In genomic region chr7:112357136-112357535, GRCh38 we compare ENCODE assay signal across 19 cellular contexts.
A peak's percentile ranks its signal among the peaks of the same experiment; 100 is the strongest.
DNase-seq lines count a peak whose midpoint lies in the region; ATAC-seq and TF ChIP-seq lines count a peak whose summit lies in the region.
"Had no signal": no experiment of that assay in that cellular context is flagged by ENCODE, and none has a peak within 500 bp of the region (broad histone marks: within the 10 kb centered on the region; RNA-seq: fewer than 3 reads in every experiment).

No MANE protein-coding gene starts in this region.

- H3K4me3 ChIP-seq in BE2C (ENCODE audit: low read depth, low read length) (no peak overlapping the region), GM23338 (no peak overlapping the region), SK-N-SH (ENCODE audit: low read depth in 2 of 2, low read length in 1 of 2) (no peak overlapping the region), coronary artery (no peak overlapping the region)
- H3K4me3 ChIP-seq: SJSA1 had no signal

- no peak overlapping the region for H3K27ac Mint-ChIP-seq in GM23338

- no peak for TF ChIP-seq EP300 in SK-N-SH (IDR thresholded peaks at IDR 0.05; ENCODE audit: borderline replicate concordance in 1 of 2, low read depth in 1 of 2, low read length in 1 of 2)

- POLR2A ChIA-PET in SK-N-SH (lab: Yijun Ruan, JAX), result no interaction called here

- H3K4me2 ChIP-seq in GM23338 (no peak overlapping the region), SK-N-SH (no peak overlapping the region)
- H3K4me2 ChIP-seq: KMS-11 had no signal

- H3K27ac ChIP-seq in GM23338 (ENCODE audit: low read depth) (no peak overlapping the region), SK-N-SH (ENCODE audit: low read depth in 2 of 2, low read length in 1 of 2) (no peak overlapping the region), coronary artery (no peak overlapping the region)
- H3K27ac ChIP-seq: KMS-11, SJSA1 had no signal

- 0 out of 2 replicates have a peak, but pooled peaks have one; percentile 28 for TF ChIP-seq RAD21 in SK-N-SH (IDR thresholded peaks at IDR 0.05; ENCODE audit: low read length)

- 56% methylated on average over 4 of the region's 4 CpGs for WGBS in SK-N-SH (ENCODE audit: low lambda C conversion rate)

- H3K79me2 ChIP-seq in GM23338 (replicated peaks; ENCODE audit: insufficient read depth) (no peaks in the 10 kb centered on the region), SK-N-SH (ENCODE audit: insufficient read depth) (no peaks in the 10 kb centered on the region)

- H3K9me3 Mint-ChIP-seq in GM23338, result no peaks in the 10 kb centered on the region; the same call in 2 of the 3 replicates

- TF ChIP-seq CTCF in BE2C (IDR thresholded peaks at IDR 0.05; ENCODE audit: low read depth, low read length) (peak; percentile 46), GM23338 (conservative IDR thresholded peaks at IDR 0.05; ENCODE audit: low read depth in 2 of 2) (peak; percentile 28 to 55; a peak in 3 of 4 replicates), SK-N-SH (IDR thresholded peaks at IDR 0.05) (no peak), coronary artery (IDR thresholded peaks at IDR 0.05) (no peak)

- H3K4me1 ChIP-seq in BE2C (no peaks in the 10 kb centered on the region), GM23338 (ENCODE audit: insufficient read depth) (no peaks in the 10 kb centered on the region), SK-N-SH (ENCODE audit: control insufficient read depth in 1 of 2, insufficient read depth in 2 of 2, low read depth in 1 of 2, low read length in 1 of 2) (peaks cover 0 to 8% of the 10 kb centered on the region in 2 experiments; a peak in 2 of 4 replicates)
- H3K4me1 ChIP-seq: SJSA1 had no signal

- H4K20me1 ChIP-seq in GM23338 (replicated peaks; ENCODE audit: insufficient read depth) (no peaks in the 10 kb centered on the region; the same call in 1 of the 2 replicates), SK-N-SH (ENCODE audit: insufficient read depth) (no peaks in the 10 kb centered on the region)

- CTCF ChIA-PET in SK-N-SH (lab: Yijun Ruan, JAX), result interaction anchor here (0.6 kb wide), 1 partner anchor 13 kb away, joined by 4 read pairs; no protein-coding TSS in a partner anchor

- peak; percentile 85 for ATAC-seq in GM23338
- no peak for ATAC-seq in GM21786 (IDR thresholded peaks at IDR 0.05; ENCODE audit: unreplicated experiment)

- H3K27me3 Mint-ChIP-seq in GM23338 (ENCODE audit: insufficient read depth, low read depth, poor library complexity), result peaks cover 3% of the 10 kb centered on the region

- H3F3A ChIP-seq in GM23338 (replicated peaks; ENCODE audit: low read depth), result no peaks in the 10 kb centered on the region
- H3F3A ChIP-seq in SK-N-SH (replicated peaks; ENCODE audit: insufficient read depth), result no peaks in the 10 kb centered on the region

- H2AFZ ChIP-seq in GM23338 (no peak overlapping the region), SK-N-SH (ENCODE audit: low read depth) (no peak overlapping the region)

- peaks cover under 1% of the 10 kb centered on the region; the same call in 1 of the 3 replicates for H3K4me1 Mint-ChIP-seq in GM23338

- peak; percentile 36 for DNase-seq in BE2C
- DNase-seq in GM23338 (ENCODE audit: low spot score), result peak; percentile 36
- DNase-seq in SK-N-SH, result peak; percentile 30
- peak; percentile 34 for DNase-seq in iPS-NIHi11 (ENCODE audit: low spot score)
- DNase-seq in retina, result no peak
- no peak for DNase-seq in coronary artery (ENCODE audit: low spot score)
- DNase-seq in foreskin melanocyte, result no peak
- DNase-seq: ACHN, AML-193, COR-L47, DMS79, NCI-H1048, NCI-H1436 treated with DMSO at 0.1 percent for 48 hours, NCI-H2029 treated with DMSO at 0.1 percent for 48 hours, NCI-H345, NCI-H69 had no signal

- peaks cover 14% of the 10 kb centered on the region; the same call in 1 of the 2 replicates for H3K9me2 ChIP-seq in GM23338 (ENCODE audit: insufficient read depth)
- no peaks in the 10 kb centered on the region for H3K9me2 ChIP-seq in SK-N-SH

- H3K9ac ChIP-seq in SK-N-SH, result no peak overlapping the region
- H3K9ac ChIP-seq: KMS-11 had no signal

- no peak overlapping the region for H3K4me3 Mint-ChIP-seq in GM23338

- no peaks in the 10 kb centered on the region for H3K27me3 ChIP-seq in BE2C
- H3K27me3 ChIP-seq in GM23338 (ENCODE audit: insufficient read depth), result no peaks in the 10 kb centered on the region
- no peaks in the 10 kb centered on the region for H3K27me3 ChIP-seq in SK-N-SH (ENCODE audit: insufficient read depth)
- H3K27me3 ChIP-seq: SJSA1 had no signal

- H3K9me3 ChIP-seq in BE2C, result no peaks in the 10 kb centered on the region
- no peaks in the 10 kb centered on the region for H3K9me3 ChIP-seq in SK-N-SH
- H3K9me3 ChIP-seq: SJSA1 had no signal

- no peaks in the 10 kb centered on the region for H3K36me3 Mint-ChIP-seq in GM23338 (ENCODE audit: low read depth)

- H3K36me3 ChIP-seq in BE2C (no peaks in the 10 kb centered on the region), GM23338 (ENCODE audit: insufficient read depth) (no peaks in the 10 kb centered on the region), SK-N-SH (replicated peaks in 1 of 2; ENCODE audit: control insufficient read depth in 1 of 2, insufficient read depth in 2 of 2, low read length in 1 of 2) (no peaks in the 10 kb centered on the region)
- H3K36me3 ChIP-seq: SJSA1 had no signal

TF ChIP-seq in GM23338, 12 proteins besides CTCF, POLR2A, EP300 and RAD21:
- TF ChIP-seq EZH2phosphoT487 (IDR thresholded peaks at IDR 0.05; ENCODE audit: unreplicated experiment), result no peak
- no peak for TF ChIP-seq ETS1 (IDR thresholded peaks at IDR 0.05)

TF ChIP-seq in SK-N-SH, 30 proteins besides CTCF, POLR2A, EP300 and RAD21:
- no peak for TF ChIP-seq FOSL2 (IDR thresholded peaks at IDR 0.05; ENCODE audit: borderline replicate concordance, low read depth)
- TF ChIP-seq JUND (IDR thresholded peaks at IDR 0.05), result no peak
- TF ChIP-seq FOXM1 (IDR thresholded peaks at IDR 0.05; ENCODE audit: low read depth), result no peak
- no peak for TF ChIP-seq SMC3 (IDR thresholded peaks at IDR 0.05; ENCODE audit: low read depth, low read length)
- TF ChIP-seq RFX5 (IDR thresholded peaks at IDR 0.05; ENCODE audit: low read length), result no peak
- TF ChIP-seq CHD2 (IDR thresholded peaks at IDR 0.05; ENCODE audit: low read length, partially characterized antibody), result no peak
- TF ChIP-seq YY1 (IDR thresholded peaks at IDR 0.05; ENCODE audit: low read depth), result no peak
- TF ChIP-seq EZH2phosphoT487 (IDR thresholded peaks at IDR 0.05; ENCODE audit: borderline replicate concordance, low read depth), result no peak
- no peak for TF ChIP-seq ELF1 (IDR thresholded peaks at IDR 0.05)
- TF ChIP-seq RCOR1 (IDR thresholded peaks at IDR 0.05; ENCODE audit: low read length), result no peak
- no peak for TF ChIP-seq MEF2A (IDR thresholded peaks at IDR 0.05; ENCODE audit: borderline replicate concordance, low read depth)
- TF ChIP-seq GATA2 (CRISPR knock-in tag; IDR thresholded peaks at IDR 0.05), result no peak
- TF ChIP-seq USF1 (IDR thresholded peaks at IDR 0.05; ENCODE audit: borderline replicate concordance, low read depth), result no peak
- TF ChIP-seq, protein P1, sequence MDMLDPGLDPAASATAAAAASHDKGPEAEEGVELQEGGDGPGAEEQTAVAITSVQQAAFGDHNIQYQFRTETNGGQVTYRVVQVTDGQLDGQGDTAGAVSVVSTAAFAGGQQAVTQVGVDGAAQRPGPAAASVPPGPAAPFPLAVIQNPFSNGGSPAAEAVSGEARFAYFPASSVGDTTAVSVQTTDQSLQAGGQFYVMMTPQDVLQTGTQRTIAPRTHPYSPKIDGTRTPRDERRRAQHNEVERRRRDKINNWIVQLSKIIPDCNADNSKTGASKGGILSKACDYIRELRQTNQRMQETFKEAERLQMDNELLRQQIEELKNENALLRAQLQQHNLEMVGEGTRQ (IDR thresholded peaks at IDR 0.05; ENCODE audit: borderline replicate concordance, low read depth, low read length), result no peak

Comparison
In these comparisons a context has a peak if more than half of its experiments do, and no peak if none do; other contexts are left out.
1. DNase-seq: peak in BE2C (single experiment), GM23338 (single experiment), SK-N-SH (single experiment) and iPS-NIHi11 (single experiment); none in retina (single experiment), coronary artery (single experiment) and foreskin melanocyte (single experiment).
2. CTCF ChIP-seq: peak in BE2C (single experiment) and GM23338 (2 of 2); none in SK-N-SH (single experiment) and coronary artery (single experiment).